8 cellular contexts compared by ENCODE assay signal in the genomic region with DNA sequence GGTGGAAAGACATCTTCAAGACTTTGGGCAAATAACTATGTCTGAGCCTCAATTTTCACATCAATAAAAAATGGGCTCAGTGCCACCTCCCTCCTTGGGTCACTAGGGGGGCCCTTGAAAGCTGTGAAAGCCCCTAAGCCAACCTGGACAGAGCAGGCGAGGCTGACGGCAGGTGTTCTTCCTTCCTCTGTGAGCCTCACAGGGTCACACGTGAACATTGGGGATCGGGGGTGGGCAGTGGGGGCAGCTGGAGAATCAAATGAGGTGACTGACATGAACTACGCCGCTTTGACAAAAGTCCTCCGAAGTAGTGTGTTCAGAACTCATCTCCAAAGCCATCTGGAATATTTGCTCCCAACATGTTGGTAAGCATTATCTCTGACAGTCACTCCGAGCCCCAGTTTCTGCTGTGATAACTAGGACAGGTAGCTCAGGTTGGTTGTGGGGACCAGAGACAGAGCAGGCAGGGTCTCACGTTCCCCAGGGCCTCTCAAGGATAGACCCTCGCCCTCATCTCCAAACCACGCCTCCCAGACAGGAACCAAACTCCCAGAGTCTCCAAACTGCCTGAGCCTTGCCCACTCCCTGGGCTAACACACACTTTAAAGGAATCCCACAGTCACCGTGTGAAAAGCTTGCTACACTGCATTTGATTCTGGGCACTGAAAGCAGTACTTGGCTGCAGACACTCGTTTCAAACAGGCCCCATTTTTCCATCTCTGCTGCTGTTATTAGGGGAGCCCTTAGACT. TPM values are rescaled to one million over a fixed set of nuclear protein-coding genes. Genes with fewer than 3 reads are reported as not detected.
DNase-seq lines count a peak whose midpoint lies in the region; ATAC-seq, FAIRE-seq and TF ChIP-seq lines count a peak whose summit lies in the region.

No MANE protein-coding gene starts in this region.

- H3K9ac ChIP-seq in endothelial cell of umbilical vein (replicated peaks; ENCODE audit: extremely low read depth, insufficient read depth, low read length), result no peak overlapping the region
- H3K9ac ChIP-seq in rectal smooth muscle tissue (ENCODE audit: low read length), result peak overlapping the region; percentile 2

- POLR2A ChIA-PET in endothelial cell of umbilical vein (lab: Charles Lee), result interaction anchor here (1.2 kb wide), 1 partner anchor 10 kb away, joined by 6 read pairs; no protein-coding TSS in a partner anchor

- TF ChIP-seq CTCF in endothelial cell of umbilical vein (IDR thresholded peaks at IDR 0.05; ENCODE audit: extremely low read depth in 1 of 2, insufficient read depth in 1 of 2, low read depth in 1 of 2, low read length in 2 of 2), result no peak

- H3K27me3 ChIP-seq in MG63, result no peaks in the 10 kb centered on the region
- peaks cover 11 to 13% of the 10 kb centered on the region in 2 experiments for H3K27me3 ChIP-seq in endothelial cell of umbilical vein (ENCODE audit: control insufficient read depth in 2 of 2, insufficient read depth in 2 of 2, low read length in 2 of 2)
- H3K27me3 ChIP-seq in rectal smooth muscle tissue (ENCODE audit: control insufficient read depth, insufficient read depth, low read length), result no peaks in the 10 kb centered on the region

- DNase-seq in MG63, result no peak
- DNase-seq in endothelial cell of umbilical vein (ENCODE audit: low read depth, low spot score), result no peak

- no peaks in the 10 kb centered on the region for H3K36me3 ChIP-seq in MG63
- H3K36me3 ChIP-seq in endothelial cell of umbilical vein (ENCODE audit: control insufficient read depth in 2 of 2, extremely low read depth in 1 of 2, insufficient read depth in 2 of 2, low read length in 2 of 2), result no peaks in the 10 kb centered on the region
- H3K36me3 ChIP-seq in rectal smooth muscle tissue (ENCODE audit: control insufficient read depth, insufficient read depth, low read length), result no peaks in the 10 kb centered on the region

- no peaks in the 10 kb centered on the region for H3K9me1 ChIP-seq in endothelial cell of umbilical vein (replicated peaks; ENCODE audit: control insufficient read depth, extremely low read depth, insufficient read depth, low read length)

- BruUV-seq in endothelial cell of umbilical vein (replicated peaks; lab: Mats Ljungman, UMichigan), result no TSS peak

- no peak overlapping the region for H3K27ac ChIP-seq in endothelial cell of umbilical vein (ENCODE audit: insufficient read depth, low read depth, low read length)
- peak overlapping the region; percentile 46 for H3K27ac ChIP-seq in rectal smooth muscle tissue (ENCODE audit: low read depth, low read length)

- intact Hi-C loops in endothelial cell of umbilical vein (cut with micrococcal nuclease), result loop anchor here (1.0 kb wide), 1 partner anchor 9 kb away; no protein-coding TSS in a partner anchor

- H3K4me2 ChIP-seq in endothelial cell of umbilical vein (ENCODE audit: insufficient read depth, low read length), result peak overlapping the region; percentile 50

- H4K20me1 ChIP-seq in endothelial cell of umbilical vein (replicated peaks; ENCODE audit: control insufficient read depth, extremely low read depth, insufficient read depth, low read length), result no peaks in the 10 kb centered on the region

- CTCF ChIA-PET in endothelial cell of umbilical vein (lab: Charles Lee), result interaction anchor here (0.9 to 15.3 kb wide), 4 partner anchors 9 to 60 kb away, joined by 3 to 623 read pairs (median 13); no protein-coding TSS in a partner anchor

- peaks cover 14% of the 10 kb centered on the region for H3K4me1 ChIP-seq in endothelial cell of umbilical vein (ENCODE audit: control insufficient read depth, extremely low read depth, insufficient read depth, low read length)
- peaks cover 33% of the 10 kb centered on the region for H3K4me1 ChIP-seq in rectal smooth muscle tissue (ENCODE audit: control insufficient read depth, insufficient read depth, low read length)

- H3K79me2 ChIP-seq in endothelial cell of umbilical vein (ENCODE audit: control insufficient read depth, insufficient read depth, low read length), result no peaks in the 10 kb centered on the region

- no peak for FAIRE-seq in endothelial cell of umbilical vein (lab: Jason Lieb, UNC)

- peak overlapping the region; percentile 87 for H2AFZ ChIP-seq in endothelial cell of umbilical vein (ENCODE audit: low read depth, low read length)

- TF ChIP-seq POLR2A in endothelial cell of umbilical vein (IDR thresholded peaks at IDR 0.05; ENCODE audit: low read depth, low read length), result no peak

- ATAC-seq in GM18511 (IDR thresholded peaks at IDR 0.05; ENCODE audit: unreplicated experiment), result peak; percentile 16
- no peak for ATAC-seq in GM19397 (IDR thresholded peaks at IDR 0.05; ENCODE audit: unreplicated experiment)
- no peak for ATAC-seq in HG02763 (IDR thresholded peaks at IDR 0.05; ENCODE audit: unreplicated experiment)
- no peak for ATAC-seq in HG03045 (IDR thresholded peaks at IDR 0.05; ENCODE audit: unreplicated experiment)
- no peak for ATAC-seq in GM21737 (IDR thresholded peaks at IDR 0.05; ENCODE audit: unreplicated experiment)

- H3K9me3 ChIP-seq in MG63, result no peaks in the 10 kb centered on the region
- no peaks in the 10 kb centered on the region for H3K9me3 ChIP-seq in endothelial cell of umbilical vein (replicated peaks; ENCODE audit: control insufficient read depth, insufficient read depth, low read length)

- dilution Hi-C loops in endothelial cell of umbilical vein (cut with MboI; ENCODE audit: extremely low pct_ligation_motif_present, low sequenced_read_pairs), result no loop called here

- peak overlapping the region; percentile 26; the same call in 1 of the 2 replicates for H3K4me3 ChIP-seq in MG63
- H3K4me3 ChIP-seq in endothelial cell of umbilical vein (replicated peaks in 1 of 3; ENCODE audit: insufficient read depth in 1 of 3, low read depth in 1 of 3, low read length in 3 of 3), result no peak overlapping the region
- peak overlapping the region; percentile 63 for H3K4me3 ChIP-seq in rectal smooth muscle tissue (ENCODE audit: low read length)

TF ChIP-seq in endothelial cell of umbilical vein, 7 proteins besides CTCF, POLR2A, EP300 and RAD21:
- no peak for TF ChIP-seq FOS (IDR thresholded peaks at IDR 0.05; ENCODE audit: borderline replicate concordance, insufficient read depth, low read length)
- no peak for TF ChIP-seq MYC (IDR thresholded peaks at IDR 0.05; ENCODE audit: low read depth, low read length)
- no peak for TF ChIP-seq EZH2 (IDR thresholded peaks at IDR 0.05; ENCODE audit: borderline replicate concordance, low read depth, low read length, severe bottlenecking)
- TF ChIP-seq POLR2AphosphoS5 (IDR thresholded peaks at IDR 0.05; ENCODE audit: insufficient read depth, low read depth, low read length), result no peak
- no peak for TF ChIP-seq GATA2 (IDR thresholded peaks at IDR 0.05; ENCODE audit: insufficient read depth, insufficient read length, low read depth, low read length)
- TF ChIP-seq, protein P1, sequence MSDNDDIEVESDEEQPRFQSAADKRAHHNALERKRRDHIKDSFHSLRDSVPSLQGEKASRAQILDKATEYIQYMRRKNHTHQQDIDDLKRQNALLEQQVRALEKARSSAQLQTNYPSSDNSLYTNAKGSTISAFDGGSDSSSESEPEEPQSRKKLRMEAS (IDR thresholded peaks at IDR 0.05; ENCODE audit: insufficient read depth, insufficient read length), result no peak

RNA-seq across cellular contexts. Expression of a gene that starts 0.8 kb away (rescaled TPM):
- 7.1 and 7.6 TPM in 2 replicates for total RNA-seq in MG63 (2014; rRNA removed; shearing (Covaris generic); ENCODE audit: low replicate concordance)
- 42.7 and 48.2 TPM in 2 replicates for total RNA-seq in endothelial cell of umbilical vein
- 70.0 and 82.0 TPM in 2 replicates for polyA plus RNA-seq in endothelial cell of umbilical vein
- polyA plus RNA-seq in endothelial cell of umbilical vein (2011; cell fraction: cytosol; rRNA removed), result 35.9 and 40.9 TPM in 2 replicates
- 57.4 and 60.7 TPM in 2 replicates for polyA plus RNA-seq in endothelial cell of umbilical vein (2011; cell fraction: nucleus; rRNA removed)
- 32.3 and 38.5 TPM in 2 replicates for polyA plus RNA-seq in endothelial cell of umbilical vein (2012)
- 63.2 and 67.8 TPM in 2 replicates for polyA minus RNA-seq in endothelial cell of umbilical vein
- polyA minus RNA-seq in endothelial cell of umbilical vein (2011; cell fraction: cytosol; rRNA and poly(A)+ RNA removed), result 1.8 TPM
- 21.3 and 30.8 TPM in 2 replicates for polyA minus RNA-seq in endothelial cell of umbilical vein (2011; cell fraction: nucleus; rRNA and poly(A)+ RNA removed)

Comparison
In these comparisons a context has a peak if more than half of its experiments do, and no peak if none do; other contexts are left out.
1. H3K4me3 ChIP-seq: peak in MG63 (single experiment) and rectal smooth muscle tissue (single experiment); none in endothelial cell of umbilical vein (0 of 3).